27 cellular contexts compared by ENCODE assay signal in genomic region chr13:69124996-69125395, GRCh38.
"Had no signal": no experiment of that assay in that cellular context is flagged by ENCODE, and none has a peak within 500 bp of the region (broad histone marks: within the 10 kb centered on the region; RNA-seq: fewer than 3 reads in every experiment).

No MANE protein-coding gene starts in this region.

- FAIRE-seq: TTC549 had no signal

- H3K4me1 ChIP-seq: adrenal gland, ascending aorta, heart left ventricle, psoas muscle, right lobe of liver, thyroid gland had no signal

- H3K36me3 Mint-ChIP-seq: activated naive CD8-positive, alpha-beta T cell; memory B cell; WTC11 had no signal

- H3K27me3 ChIP-seq: adrenal gland, ascending aorta, heart left ventricle, neutrophil, ovary, right lobe of liver, thyroid gland had no signal

- H3K4me3 Mint-ChIP-seq: activated naive CD8-positive, alpha-beta T cell; activated T-cell treated with anti-CD3 and anti-CD28 coated beads, Interleukin-2, amount 50 U/mL, for 24 hours; activated T-helper 17 cell treated with anti-CD3 and anti-CD28 coated beads, Interleukin-2, amount 50 U/mL, for 72 hours; memory B cell; nephron; stimulated activated naive CD8-positive, alpha-beta T cell treated with anti-CD3 and anti-CD28 coated beads, Interleukin-15, Interleukin-2, amounts not matched to agents 100 ng/mL and 50 ng/mL, for 24 hours; WTC11 had no signal

- DNase-seq: activated CD4-positive, alpha-beta T cell treated with anti-CD3 and anti-CD28 coated beads, Interleukin-2, amount 50 U/mL, for 4 hours; activated CD8-positive, alpha-beta memory T cell treated with anti-CD3 and anti-CD28 coated beads for 24 hours; activated CD8-positive, alpha-beta memory T cell treated with anti-CD3 and anti-CD28 coated beads, Interleukin-2, amount 50 U/mL, for 4 hours; activated naive CD4-positive, alpha-beta T cell; activated T-cell treated with anti-CD3 and anti-CD28 coated beads, Interleukin-2, amount 50 U/mL, for 24 hours; adrenal gland; cerebellar nuclear complex; heart left ventricle; islet precursor cell; left colon; ovary; psoas muscle; right lobe of liver; stimulated activated CD4-positive, alpha-beta T cell treated with anti-CD3 and anti-CD28 coated beads, Interleukin-1b, Interleukin-23, amount 100 ng/mL, for 48 hours; substantia nigra; thyroid gland had no signal

- H3K27me3 Mint-ChIP-seq: activated naive CD8-positive, alpha-beta T cell; activated T-cell treated with anti-CD3 and anti-CD28 coated beads, Interleukin-2, amount 50 U/mL, for 24 hours; activated T-helper 17 cell treated with anti-CD3 and anti-CD28 coated beads, Interleukin-2, amount 50 U/mL, for 72 hours; memory B cell; stimulated activated naive CD8-positive, alpha-beta T cell treated with anti-CD3 and anti-CD28 coated beads, Interleukin-15, Interleukin-2, amounts not matched to agents 100 ng/mL and 50 ng/mL, for 24 hours had no signal

- H3K4me3 ChIP-seq: adrenal gland, ascending aorta, coronary artery, heart left ventricle, ovary, psoas muscle, right lobe of liver, skin epidermis, thyroid gland had no signal

- H3K4me1 Mint-ChIP-seq: activated T-helper 17 cell treated with anti-CD3 and anti-CD28 coated beads, Interleukin-2, amount 50 U/mL, for 72 hours; memory B cell; nephron had no signal

- H3K27ac ChIP-seq: adrenal gland, ascending aorta, coronary artery, heart left ventricle, neutrophil, ovary, psoas muscle, right lobe of liver, skin epidermis, thyroid gland had no signal

- H3K9me3 ChIP-seq: adrenal gland, ascending aorta, neutrophil, ovary, psoas muscle, right lobe of liver, thyroid gland had no signal

- H3K27ac Mint-ChIP-seq: activated naive CD8-positive, alpha-beta T cell; activated T-cell treated with anti-CD3 and anti-CD28 coated beads, Interleukin-2, amount 50 U/mL, for 24 hours; activated T-helper 17 cell treated with anti-CD3 and anti-CD28 coated beads, Interleukin-2, amount 50 U/mL, for 72 hours; memory B cell; nephron; stimulated activated naive CD8-positive, alpha-beta T cell treated with anti-CD3 and anti-CD28 coated beads, Interleukin-15, Interleukin-2, amounts not matched to agents 100 ng/mL and 50 ng/mL, for 24 hours; WTC11 had no signal

- H3K36me3 ChIP-seq: adrenal gland, ascending aorta, heart left ventricle, neutrophil, ovary, right lobe of liver, thyroid gland had no signal

- ATAC-seq: activated T-helper 17 cell treated with anti-CD3 and anti-CD28 coated beads, Interleukin-2, amount 50 U/mL, for 72 hours; heart left ventricle; left colon; psoas muscle; right lobe of liver; WTC11 had no signal

- H3K9me3 Mint-ChIP-seq: nephron had no signal
